Comparison of ENCODE assay signal across 18 cellular contexts in genomic region chr3:187430576-187430975, GRCh38.
DNase-seq lines count a peak whose midpoint lies in the region; ATAC-seq, FAIRE-seq and TF ChIP-seq lines count a peak whose summit lies in the region.
"Had no signal": no experiment of that assay in that cellular context is flagged by ENCODE, and none has a peak within 500 bp of the region (broad histone marks: within the 10 kb centered on the region; RNA-seq: fewer than 3 reads in every experiment).

No MANE protein-coding gene starts in this region.

- H3K79me2 ChIP-seq in DOHH2 (ENCODE audit: control insufficient read depth, low read length) = no peaks in the 10 kb centered on the region
- no peaks in the 10 kb centered on the region for H3K79me2 ChIP-seq in HCT116 (ENCODE audit: insufficient read depth, low read length)

- H3K4me3 Mint-ChIP-seq in WTC11 = no peak overlapping the region
- H3K4me3 Mint-ChIP-seq: activated naive CD8-positive, alpha-beta T cell treated with anti-CD3 and anti-CD28 coated beads, Interleukin-2, amount 10 ng/mL, durations not matched to agents 7 days and 5 days; activated T-cell treated with anti-CD3 and anti-CD28 coated beads, Interleukin-2, amount 50 U/mL, for 24 hours; natural killer cell treated with Interleukin-12 subunit alpha and Interleukin-12 subunit beta and Interleukin-15 and Interleukin-18, amount 100 ng/mL, for 72 hours had no signal

- no TSS peak for BruUV-seq in HCT116 (replicated peaks; lab: Mats Ljungman, UMichigan)

- intact Hi-C loops in HCT116 (cut with micrococcal nuclease) = no loop called here
- intact Hi-C loops in kidney (cut with DNase I) = no loop called here

- peaks cover 13% of the 10 kb centered on the region for H3K36me3 Mint-ChIP-seq in WTC11
- H3K36me3 Mint-ChIP-seq: activated naive CD8-positive, alpha-beta T cell treated with anti-CD3 and anti-CD28 coated beads, Interleukin-2, amount 10 ng/mL, durations not matched to agents 7 days and 5 days had no signal

- H2AFZ ChIP-seq in HCT116 (ENCODE audit: low read depth, low read length, poor library complexity, severe bottlenecking) = no peak overlapping the region

- H3K27me3 Mint-ChIP-seq in WTC11 (ENCODE audit: low read depth) = 0 out of 2 replicates have a peak, but pooled peaks cover 2% of the 10 kb centered on the region

- no peak overlapping the region for H3K4me2 ChIP-seq in DOHH2 (ENCODE audit: low read length)
- H3K4me2 ChIP-seq in HCT116 (ENCODE audit: low read length) = no peak overlapping the region
- H3K4me2 ChIP-seq: BLaER1 treated with 17β-estradiol and CSF1 and Interleukin-3, amounts not matched to agents 10 nM and 100 nM had no signal

- no peak overlapping the region for H3K27ac ChIP-seq in DOHH2 (ENCODE audit: low read depth, low read length)
- no peak overlapping the region for H3K27ac ChIP-seq in HCT116 (ENCODE audit: low read depth, low read length)
- H3K27ac ChIP-seq in kidney (ENCODE audit: low read depth in 2 of 2, low read length in 2 of 2) = no peak overlapping the region
- H3K27ac ChIP-seq: BLaER1 treated with 17β-estradiol and CSF1 and Interleukin-3, amounts not matched to agents 10 nM and 100 nM had no signal

- no peak for FAIRE-seq in kidney (lab: Jason Lieb, UNC)

- no peak overlapping the region for H3K27ac Mint-ChIP-seq in WTC11
- H3K27ac Mint-ChIP-seq: activated naive CD8-positive, alpha-beta T cell treated with anti-CD3 and anti-CD28 coated beads, Interleukin-2, amount 10 ng/mL, durations not matched to agents 7 days and 5 days; activated T-cell treated with anti-CD3 and anti-CD28 coated beads, Interleukin-2, amount 50 U/mL, for 24 hours; natural killer cell treated with Interleukin-12 subunit alpha and Interleukin-12 subunit beta and Interleukin-15 and Interleukin-18, amount 100 ng/mL, for 72 hours had no signal

- DNase-seq in HCT116 (ENCODE audit: low read depth, low spot score) (no peak), WTC11 (ENCODE audit: low spot score) (peak; percentile 39), kidney (no peak), medulla oblongata (ENCODE audit: extremely low spot score) (no peak), SKM-1 treated with dmso at 0.1 percent for 144 hours (lab: John Stamatoyannopoulos, UW; ENCODE audit: unreplicated experiment) (no peak), activated gamma-delta T cell (lab: John Stamatoyannopoulos, UW) (no peak), NCI-H1930 (lab: John Stamatoyannopoulos, UW) (no peak)
- DNase-seq: activated naive CD8-positive, alpha-beta T cell treated with anti-CD3 and anti-CD28 coated beads, Interleukin-2, amount 10 ng/mL, durations not matched to agents 7 days and 5 days; activated T-cell treated with anti-CD3 and anti-CD28 coated beads, Interleukin-2, amount 50 U/mL, for 24 hours; DMS153; effector memory CD4-positive, alpha-beta T cell; GOT3; MV-4-11; NCI-H2171 had no signal

- no peaks in the 10 kb centered on the region for H3K27me3 ChIP-seq in DOHH2 (ENCODE audit: control insufficient read depth, low read length)
- H3K27me3 ChIP-seq in HCT116 (ENCODE audit: insufficient read depth, low read length) = no peaks in the 10 kb centered on the region
- H3K27me3 ChIP-seq: BLaER1 treated with 17β-estradiol and CSF1 and Interleukin-3, amounts not matched to agents 10 nM and 100 nM had no signal

- no peaks in the 10 kb centered on the region for H3F3A ChIP-seq in DOHH2 (ENCODE audit: control insufficient read depth, insufficient read depth)

- no peaks in the 10 kb centered on the region for H4K20me1 ChIP-seq in DOHH2 (ENCODE audit: control insufficient read depth, insufficient read depth, low read depth, low read length)
- no peaks in the 10 kb centered on the region for H4K20me1 ChIP-seq in HCT116 (ENCODE audit: insufficient read depth)
- H4K20me1 ChIP-seq: BLaER1 treated with 17β-estradiol and CSF1 and Interleukin-3, amounts not matched to agents 10 nM and 100 nM had no signal

- H3K9ac ChIP-seq in HCT116 (ENCODE audit: low read length) = no peak overlapping the region
- no peak overlapping the region for H3K9ac ChIP-seq in kidney (ENCODE audit: low read length in 2 of 2)
- H3K9ac ChIP-seq: BLaER1 treated with 17β-estradiol and CSF1 and Interleukin-3, amounts not matched to agents 10 nM and 100 nM had no signal

- POLR2A ChIA-PET in HCT116 (lab: Charles Lee) (no interaction called here), WTC11 (lab: Charles Lee) (no interaction called here)

- TF ChIP-seq CTCF in DOHH2 (IDR thresholded peaks at IDR 0.05; ENCODE audit: low read depth, low read length, poor library complexity, severe bottlenecking) (peak; percentile 43), HCT116 (IDR thresholded peaks at IDR 0.05 in 2 of 3, conservative IDR thresholded peaks at IDR 0.05 in 1 of 3; ENCODE audit: borderline replicate concordance in 1 of 3, insufficient read depth in 1 of 3, low read depth in 2 of 3, low read length in 2 of 3) (peak in 2 of 3 experiments; percentile 17 to 35; a peak in 3 of 6 replicates), WTC11 (IDR thresholded peaks at IDR 0.05) (peak; percentile 44; the same call in 1 of the 2 replicates), kidney (IDR thresholded peaks at IDR 0.05; ENCODE audit: borderline replicate concordance, extremely low read depth, insufficient read depth) (peak; percentile 11)

- H3K9me2 ChIP-seq in DOHH2 (replicated peaks; ENCODE audit: control insufficient read depth, low read length) = no peaks in the 10 kb centered on the region
- no peaks in the 10 kb centered on the region for H3K9me2 ChIP-seq in HCT116 (ENCODE audit: insufficient read depth)

- H3K4me1 Mint-ChIP-seq in WTC11 = no peaks in the 10 kb centered on the region
- H3K4me1 Mint-ChIP-seq: activated naive CD8-positive, alpha-beta T cell treated with anti-CD3 and anti-CD28 coated beads, Interleukin-2, amount 10 ng/mL, durations not matched to agents 7 days and 5 days had no signal

- CTCF ChIA-PET in HCT116 (lab: Charles Lee) = no interaction called here
- CTCF ChIA-PET in WTC11 (lab: Charles Lee) = interaction anchor here (0.6 to 1.3 kb wide), 4 partner anchors 17 to 249 kb away, joined by 3 to 4 read pairs (median 3); no protein-coding TSS in a partner anchor

- ATAC-seq in HCT116 (no peak), WTC11 (peak; percentile 92)
- ATAC-seq: Right ventricle myocardium inferior had no signal

- TF ChIP-seq RAD21 in HCT116 (IDR thresholded peaks at IDR 0.05; ENCODE audit: low read depth) = no peak

- TF ChIP-seq POLR2A in HCT116 (IDR thresholded peaks at IDR 0.05; ENCODE audit: borderline replicate concordance, extremely low read depth, insufficient read depth, insufficient read length) = no peak

- H3K9me3 ChIP-seq in DOHH2 (ENCODE audit: control insufficient read depth, insufficient read depth, low read length) = no peaks in the 10 kb centered on the region
- no peaks in the 10 kb centered on the region for H3K9me3 ChIP-seq in HCT116 (ENCODE audit: control insufficient read depth in 1 of 2, insufficient read depth in 1 of 2, low read depth in 1 of 2, low read length in 2 of 2)
- no peaks in the 10 kb centered on the region for H3K9me3 ChIP-seq in kidney (ENCODE audit: control insufficient read depth in 1 of 2, low read length in 2 of 2)

- peaks cover 20% of the 10 kb centered on the region for H3K9me3 Mint-ChIP-seq in WTC11
- H3K9me3 Mint-ChIP-seq: activated naive CD8-positive, alpha-beta T cell treated with anti-CD3 and anti-CD28 coated beads, Interleukin-2, amount 10 ng/mL, durations not matched to agents 7 days and 5 days; activated T-cell treated with anti-CD3 and anti-CD28 coated beads, Interleukin-2, amount 50 U/mL, for 24 hours had no signal

- no peaks in the 10 kb centered on the region for H3K36me3 ChIP-seq in DOHH2 (ENCODE audit: control insufficient read depth, low read length)
- H3K36me3 ChIP-seq in HCT116 (ENCODE audit: control insufficient read depth in 1 of 2, insufficient read depth in 2 of 2, low read length in 2 of 2) = no peaks in the 10 kb centered on the region
- H3K36me3 ChIP-seq in kidney (ENCODE audit: control insufficient read depth in 1 of 2, insufficient read depth in 2 of 2, low read length in 2 of 2) = no peaks in the 10 kb centered on the region
- H3K36me3 ChIP-seq: BLaER1 treated with 17β-estradiol and CSF1 and Interleukin-3, amounts not matched to agents 10 nM and 100 nM had no signal

- H3K4me3 ChIP-seq in DOHH2 (ENCODE audit: low read length) (no peak overlapping the region), HCT116 (replicated peaks in 1 of 2; ENCODE audit: low read depth in 1 of 2, low read length in 2 of 2) (no peak overlapping the region), kidney (ENCODE audit: low read length in 2 of 2) (no peak overlapping the region)
- H3K4me3 ChIP-seq: BLaER1 treated with 17β-estradiol and CSF1 and Interleukin-3, amounts not matched to agents 10 nM and 100 nM had no signal

- no peaks in the 10 kb centered on the region for H3K4me1 ChIP-seq in DOHH2 (ENCODE audit: control insufficient read depth, low read length)
- H3K4me1 ChIP-seq in HCT116 (ENCODE audit: control insufficient read depth in 1 of 2, insufficient read depth in 2 of 2, low read length in 2 of 2) = no peaks in the 10 kb centered on the region
- no peaks in the 10 kb centered on the region for H3K4me1 ChIP-seq in kidney (ENCODE audit: control insufficient read depth in 1 of 2, insufficient read depth in 1 of 2, low read depth in 1 of 2, low read length in 2 of 2)
- H3K4me1 ChIP-seq: BLaER1 treated with 17β-estradiol and CSF1 and Interleukin-3, amounts not matched to agents 10 nM and 100 nM had no signal

- RAD21 ChIA-PET in HCT116 (lab: Charles Lee; ENCODE audit: low non-redundant PET in 1 of 2, low total read pairs in 2 of 2, uncharacterized antibody in 2 of 2, unreplicated experiment in 2 of 2) = no interaction called here

TF ChIP-seq in HCT116, 20 proteins besides CTCF, POLR2A, EP300 and RAD21 (continues in another document):
- no peak for TF ChIP-seq JUND (IDR thresholded peaks at IDR 0.05)

TF ChIP-seq in WTC11, 78 proteins besides CTCF, POLR2A, EP300 and RAD21:
- TF ChIP-seq ZNF396 (CRISPR knock-in tag; IDR thresholded peaks at IDR 0.05; ENCODE audit: borderline replicate concordance) = no peak
- no peak for TF ChIP-seq ETV6 (CRISPR knock-in tag; IDR thresholded peaks at IDR 0.05)
- TF ChIP-seq ZNF232 (CRISPR knock-in tag; IDR thresholded peaks at IDR 0.05) = no peak
- no peak for TF ChIP-seq RORB (CRISPR knock-in tag; IDR thresholded peaks at IDR 0.05)
- TF ChIP-seq ESRRA (CRISPR knock-in tag; IDR thresholded peaks at IDR 0.05; ENCODE audit: borderline replicate concordance) = no peak
